Comparison of ENCODE assay signal across 1 cellular context in genomic region chr2:60570281-60570680, GRCh38.
TF ChIP-seq lines count a peak whose summit lies in the region.

No MANE protein-coding gene starts in this region.

TF ChIP-seq in H1, 55 proteins besides CTCF, POLR2A, EP300 and RAD21:
- TF ChIP-seq GABPA (IDR thresholded peaks at IDR 0.05; ENCODE audit: borderline replicate concordance, insufficient read depth, low read length) (no peak), TCF12 (IDR thresholded peaks at IDR 0.05; ENCODE audit: low read depth, low read length) (no peak), BACH1 (IDR thresholded peaks at IDR 0.05; ENCODE audit: low read length) (no peak), CBX5 (IDR thresholded peaks at IDR 0.05; ENCODE audit: low read depth, low read length) (no peak), JUND (IDR thresholded peaks at IDR 0.05; ENCODE audit: low read length) (no peak), CHD1 (IDR thresholded peaks at IDR 0.05; ENCODE audit: low read depth, low read length) (no peak), RXRA (IDR thresholded peaks at IDR 0.05; ENCODE audit: insufficient read depth, low read depth, low read length) (no peak), ASH2L (IDR thresholded peaks at IDR 0.05; ENCODE audit: low read length) (no peak), HDAC2 (IDR thresholded peaks at IDR 0.05; ENCODE audit: borderline replicate concordance in 1 of 2, low read depth in 2 of 2, low read length in 2 of 2) (no peak; a peak in 1 of 4 replicates), CBX8 (IDR thresholded peaks at IDR 0.05; ENCODE audit: borderline replicate concordance, low read depth, low read length) (no peak)
